In genomic region chr21:13802779-13803178, GRCh38 we compare ENCODE assay signal across 3 cellular contexts.
DNase-seq lines count a peak whose midpoint lies in the region; ATAC-seq and TF ChIP-seq lines count a peak whose summit lies in the region.
"Not testable (repeated sequence)": the region's sequence is repeated elsewhere in the genome, so short reads cannot be mapped to it uniquely, and the experiment has no call there.

No MANE protein-coding gene starts in this region.

- H3K36me3 ChIP-seq in GM23338 (ENCODE audit: insufficient read depth); transverse colon: not testable (repeated sequence)

- intact Hi-C loops in left colon (cut with DNase I, micrococcal nuclease); transverse colon (cut with DNase I; ENCODE audit: low total_unique reads): not testable (repeated sequence)

- not testable (repeated sequence) for H3K4me1 ChIP-seq in GM23338 (ENCODE audit: insufficient read depth); transverse colon

- H3K27ac ChIP-seq in GM23338 (ENCODE audit: low read depth); transverse colon: not testable (repeated sequence)

- not testable (repeated sequence) for H3K4me3 ChIP-seq in GM23338, transverse colon

- not testable (repeated sequence) for H3K4me3 Mint-ChIP-seq in GM23338

- not testable (repeated sequence) for TF ChIP-seq POLR2A in transverse colon (IDR thresholded peaks at IDR 0.05)

- 60% methylated on average over 7 of the region's 7 CpGs; no CpG with 5 or more reads in 1 of the 2 donors for WGBS in transverse colon (ENCODE audit: low coverage in 1 of 2), 2 donors

- 0 out of 2 replicates have a peak overlapping the region, but pooled peaks have one; percentile 6 for H3K4me2 ChIP-seq in GM23338

- not testable (repeated sequence) for ATAC-seq in GM23338
- peak; percentile 98 for ATAC-seq in left colon

- H3K9me3 Mint-ChIP-seq in GM23338: peaks cover 29% of the 10 kb centered on the region

- TF ChIP-seq EP300 in transverse colon (IDR thresholded peaks at IDR 0.05; ENCODE audit: low read depth): not testable (repeated sequence)

- not testable (repeated sequence) for H3K4me1 Mint-ChIP-seq in GM23338

- not testable (repeated sequence) for H2AFZ ChIP-seq in GM23338

- H3F3A ChIP-seq in GM23338 (replicated peaks; ENCODE audit: low read depth): not testable (repeated sequence)

- in situ Hi-C loops in transverse colon (cut with MboI; ENCODE audit: low pct_ligation_motif_present in 1 of 4, low pct_unique_long_range_greater_than_20kb in 1 of 4, low sequenced_read_pairs in 3 of 4): not testable (repeated sequence)

- H3K27me3 Mint-ChIP-seq in GM23338 (ENCODE audit: insufficient read depth, low read depth, poor library complexity): not testable (repeated sequence)

- DNase-seq in GM23338 (ENCODE audit: low spot score): not testable (repeated sequence)
- DNase-seq in left colon (peak in 1 of 2 donors; percentile 6), transverse colon (peak; percentile 12)

- H4K20me1 ChIP-seq in GM23338 (replicated peaks; ENCODE audit: insufficient read depth): not testable (repeated sequence)

- not testable (repeated sequence) for H3K9me3 ChIP-seq in transverse colon

- not testable (repeated sequence) for H3K27me3 ChIP-seq in GM23338 (ENCODE audit: insufficient read depth); transverse colon

- not testable (repeated sequence) for H3K27ac Mint-ChIP-seq in GM23338

- H3K9me2 ChIP-seq in GM23338 (ENCODE audit: insufficient read depth): not testable (repeated sequence)

- TF ChIP-seq CTCF in GM23338 (conservative IDR thresholded peaks at IDR 0.05; ENCODE audit: low read depth in 2 of 2); transverse colon (IDR thresholded peaks at IDR 0.05): not testable (repeated sequence)

- not testable (repeated sequence) for H3K79me2 ChIP-seq in GM23338 (replicated peaks; ENCODE audit: insufficient read depth)

- H3K36me3 Mint-ChIP-seq in GM23338 (ENCODE audit: low read depth): not testable (repeated sequence)
